ENCODE assay signal across 26 cellular contexts in the genomic region with DNA sequence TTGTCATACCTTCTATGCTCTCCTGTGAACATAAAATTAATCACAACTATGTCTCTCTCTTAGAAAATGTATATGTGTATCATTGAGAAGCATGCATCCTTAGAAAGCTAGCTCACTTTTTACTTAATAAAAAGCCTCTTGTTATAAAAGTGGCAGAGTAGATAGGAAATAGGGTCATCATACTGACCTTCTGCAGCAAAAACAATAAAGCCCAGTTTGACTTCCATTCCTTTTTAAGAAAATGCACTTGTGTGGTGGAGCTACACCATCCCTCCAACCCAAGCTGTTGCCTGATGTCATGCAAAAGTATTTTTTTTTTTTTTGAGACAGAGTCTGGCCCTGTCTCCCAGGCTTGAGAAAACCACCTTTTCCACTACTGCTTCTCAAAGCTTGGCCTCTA.
"Had no signal": no experiment of that assay in that cellular context is flagged by ENCODE, and none has a peak within 500 bp of the region (broad histone marks: within the 10 kb centered on the region; RNA-seq: fewer than 3 reads in every experiment).

No MANE protein-coding gene starts in this region.

- ATAC-seq: heart left ventricle; left colon; left lung; naive thymus-derived CD8-positive, alpha-beta T cell; right cardiac atrium; sciatic nerve; stimulated activated naive B cell treated with anti-CD40 and anti-IgM and Interleukin-4, amounts not matched to agents 10 μg/mL and 1 μg/mL and 100 μg/mL, for 72 hours; stimulated activated naive CD8-positive, alpha-beta T cell treated with anti-CD3 and anti-CD28 coated beads, Interleukin-15, Interleukin-2, amounts not matched to agents 100 U/mL and 50 U/mL, for 24 hours; upper lobe of right lung had no signal

- H3K27ac ChIP-seq: heart left ventricle, left lung, neutrophil, ovary, skin epidermis, stomach, testis, thyroid gland, transverse colon, upper lobe of right lung had no signal

- H3K27me3 ChIP-seq: heart left ventricle, left lung, neutrophil, ovary, stomach, testis, thyroid gland, transverse colon, upper lobe of right lung had no signal

- H3K4me1 ChIP-seq: heart left ventricle, left lung, stomach, testis, thyroid gland, transverse colon, upper lobe of right lung had no signal

- H3K4me3 ChIP-seq: heart left ventricle, left lung, lung, ovary, skin epidermis, stomach, testis, thyroid gland, transverse colon, upper lobe of right lung had no signal

- H3K36me3 ChIP-seq: heart left ventricle, left lung, neutrophil, ovary, stomach, thyroid gland, transverse colon, upper lobe of right lung had no signal

- DNase-seq: glutamatergic neuron; heart left ventricle; kidney; left colon; left lung; naive thymus-derived CD8-positive, alpha-beta T cell; nephron progenitor cell; occipital lobe; ovary; retina; right cardiac atrium; stimulated activated CD4-positive, alpha-beta T cell treated with anti-CD3 and anti-CD28 coated beads, Interleukin-12 subunit alpha, Interleukin-12 subunit beta, amount 100 ng/mL, for 4 hours; stimulated activated CD4-positive, alpha-beta T cell treated with anti-CD3 and anti-CD28 coated beads, Interleukin-15, amount 100 ng/mL, for 24 hours; stimulated activated CD4-positive, alpha-beta T cell treated with anti-CD3 and anti-CD28 coated beads, Interleukin-2, amount 100 ng/mL, for 24 hours; stimulated activated CD4-positive, alpha-beta T cell treated with anti-CD3 and anti-CD28 coated beads, Interleukin-4, amount 100 ng/mL, for 1 hour; stimulated activated naive B cell treated with anti-CD40 and anti-IgM and Interleukin-4, amounts not matched to agents 10 μg/mL and 1 μg/mL and 100 μg/mL, for 72 hours; stimulated activated naive CD8-positive, alpha-beta T cell treated with anti-CD3 and anti-CD28 coated beads, Interleukin-15, Interleukin-2, amounts not matched to agents 100 U/mL and 50 U/mL, for 24 hours; stomach; testis; thyroid gland; transverse colon; upper lobe of right lung had no signal

- H3K9me3 ChIP-seq: heart left ventricle, left lung, neutrophil, ovary, stomach, testis, thyroid gland, transverse colon, upper lobe of right lung had no signal
